Comparison of ENCODE assay signal across 8 cellular contexts in the genomic region with DNA sequence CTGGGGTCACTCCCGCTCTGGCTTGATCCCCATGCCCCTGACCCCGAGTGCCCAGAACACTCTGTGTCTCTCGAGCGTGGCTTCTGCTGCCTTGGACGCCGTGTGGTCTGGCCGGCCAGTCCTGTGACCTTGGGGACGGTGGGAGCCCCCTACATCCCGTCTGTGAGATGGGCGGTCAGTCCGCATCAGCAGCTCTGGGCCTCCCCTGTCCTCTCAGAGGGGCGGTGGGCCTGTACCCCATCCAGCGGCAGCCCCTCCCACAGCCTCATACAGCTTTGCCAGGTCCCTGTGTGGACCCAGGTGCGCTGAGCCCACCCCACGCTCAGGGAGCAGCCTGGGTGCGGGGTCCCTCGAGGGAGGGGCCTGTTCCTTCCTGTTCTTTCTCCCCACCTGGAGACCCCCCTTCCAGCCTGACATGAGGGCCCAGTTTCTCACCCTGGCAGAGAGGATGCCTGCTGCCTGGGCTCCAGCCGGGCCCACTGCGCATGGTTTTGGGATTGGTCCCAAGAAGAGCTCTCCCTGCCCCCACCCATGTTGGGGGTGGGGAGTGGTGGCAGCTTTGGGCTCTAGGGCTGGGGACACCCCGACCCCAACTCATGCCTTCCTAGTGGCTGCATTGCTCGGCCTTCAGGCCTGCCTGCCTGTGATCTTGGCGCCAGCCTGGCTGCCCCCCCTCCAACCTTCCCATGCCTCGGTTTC. TPM values are rescaled to one million over a fixed set of nuclear protein-coding genes. Genes with fewer than 3 reads are reported as not detected.
DNase-seq lines count a peak whose midpoint lies in the region; ATAC-seq and TF ChIP-seq lines count a peak whose summit lies in the region.

No MANE protein-coding gene starts in this region.

- H3K4me3 ChIP-seq in GM08714 (ENCODE audit: low read length) (peak overlapping the region; percentile 86), fibroblast of villous mesenchyme (ENCODE audit: low read depth, low read length) (peak overlapping the region; percentile 79), rectal smooth muscle tissue (ENCODE audit: low read length) (peak overlapping the region; percentile 85)

- H3K36me3 ChIP-seq in rectal smooth muscle tissue (ENCODE audit: control insufficient read depth, insufficient read depth, low read length): no peaks in the 10 kb centered on the region

- H3K4me1 ChIP-seq in rectal smooth muscle tissue (ENCODE audit: control insufficient read depth, insufficient read depth, low read length): peaks cover 17% of the 10 kb centered on the region

- ATAC-seq in T-helper 17 cell (no peak), GM21367 (IDR thresholded peaks at IDR 0.05; ENCODE audit: unreplicated experiment) (no peak)

- no peaks in the 10 kb centered on the region for H3K9me3 ChIP-seq in T-helper 17 cell (ENCODE audit: control insufficient read depth, low read length, poor library complexity, severe bottlenecking)

- no peak for DNase-seq in T-helper 17 cell
- DNase-seq in fibroblast of villous mesenchyme (ENCODE audit: low read depth): no peak
- no peak for DNase-seq in C1 segment of cervical spinal cord (lab: John Stamatoyannopoulos, UW)
- no peak for DNase-seq in activated effector memory CD4-positive, alpha-beta T cell treated with Interleukin-2 at 50 U/mL for 16 hours
- no peak for DNase-seq in NCI-H524 treated with DMSO at 0.1 percent for 48 hours (lab: John Stamatoyannopoulos, UW)

- no peak for TF ChIP-seq CTCF in fibroblast of villous mesenchyme (IDR thresholded peaks at IDR 0.05; ENCODE audit: insufficient read depth, low read depth, low read length)

- H3K27me3 Mint-ChIP-seq in T-helper 17 cell: no peaks in the 10 kb centered on the region

- peak overlapping the region; percentile 61 for H3K27ac ChIP-seq in rectal smooth muscle tissue (ENCODE audit: low read depth, low read length)

- H3K27ac Mint-ChIP-seq in T-helper 17 cell: peak overlapping the region; percentile 89

- H3K4me3 Mint-ChIP-seq in T-helper 17 cell: peak overlapping the region; percentile 92

- peaks cover 21% of the 10 kb centered on the region for H3K4me1 Mint-ChIP-seq in T-helper 17 cell

- H3K9ac ChIP-seq in rectal smooth muscle tissue (ENCODE audit: low read length): no peak overlapping the region

- H3K27me3 ChIP-seq in rectal smooth muscle tissue (ENCODE audit: control insufficient read depth, insufficient read depth, low read length): no peaks in the 10 kb centered on the region

- H3K36me3 Mint-ChIP-seq in T-helper 17 cell (ENCODE audit: low read depth): peaks cover 2% of the 10 kb centered on the region

RNA-seq across cellular contexts. Expression of a gene that starts 1.5 kb away (rescaled TPM):
- 10 to 100 TPM; 99.0 to 99.7 TPM for total RNA-seq in T-helper 17 cell
- 38.0 and 52.7 TPM in 2 replicates for total RNA-seq in fibroblast of villous mesenchyme

RNA-seq across cellular contexts. Expression of a gene that starts 22.8 kb away (rescaled TPM):
- total RNA-seq in T-helper 17 cell (1 to 10 TPM in 1 of 2 donors, under 1 TPM in 1; 0.60 to 1.7 TPM), fibroblast of villous mesenchyme (under 0.01 and 0.32 TPM in 2 replicates)

RNA-seq across cellular contexts. Expression of a gene that starts 53.5 kb away (rescaled TPM):
- total RNA-seq in T-helper 17 cell (10 to 100 TPM; 51.6 to 58.8 TPM), fibroblast of villous mesenchyme (8.6 and 18.0 TPM in 2 replicates)
